Comparison of ENCODE assay signal across 1 cellular context in the genomic region with DNA sequence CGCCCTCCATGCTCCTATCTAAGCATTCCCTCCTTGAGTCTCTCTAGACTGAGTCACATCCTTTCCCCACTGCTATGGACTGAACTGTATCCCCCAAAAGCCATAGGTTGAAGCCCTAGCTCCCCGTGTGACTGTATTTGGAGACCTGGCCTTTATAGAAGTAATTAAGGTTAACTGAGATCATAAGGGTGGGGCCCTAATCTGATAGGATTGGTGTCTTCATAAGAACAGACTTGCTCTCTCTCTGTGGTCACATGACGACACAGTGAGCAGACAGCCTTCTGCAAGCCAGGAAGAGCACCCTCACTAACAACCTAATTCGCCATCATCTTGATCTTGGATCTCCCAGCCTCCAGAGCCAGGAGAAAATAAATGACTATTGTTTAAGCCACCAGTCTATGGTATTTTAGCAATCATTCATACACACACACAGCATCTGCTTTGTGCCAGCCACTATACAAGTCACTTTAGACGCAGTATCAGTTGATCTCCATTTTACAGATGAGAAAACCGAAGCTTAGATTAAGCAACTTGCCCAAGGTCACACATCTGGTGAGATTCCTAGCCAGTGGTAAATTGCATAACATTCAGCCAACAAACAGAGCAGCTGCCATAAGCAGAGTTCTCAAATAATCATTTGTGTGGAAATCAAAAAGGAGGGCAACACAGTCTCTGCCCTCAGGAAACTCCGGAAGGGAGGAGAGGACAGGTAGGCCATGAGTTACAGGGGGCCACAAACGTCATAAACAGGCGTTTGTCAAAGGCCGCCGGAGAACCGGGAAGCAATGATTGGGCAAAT.
TF ChIP-seq lines count a peak whose summit lies in the region.

No MANE protein-coding gene starts in this region.

TF ChIP-seq in HepG2, 621 proteins besides CTCF, POLR2A, EP300 and RAD21 (continued from another document):
- TF ChIP-seq IRX3 (CRISPR knock-in tag; IDR thresholded peaks at IDR 0.05; ENCODE audit: borderline replicate concordance, low read depth) (no peak), ISL2 (CRISPR knock-in tag; IDR thresholded peaks at IDR 0.05) (peak; percentile 75; the same call in 1 of the 2 replicates), ZMYM3 (CRISPR knock-in tag; IDR thresholded peaks at IDR 0.05) (peak; percentile 75), ZBTB25 (CRISPR knock-in tag; IDR thresholded peaks at IDR 0.05) (peak; percentile 76), ZNF766 (CRISPR knock-in tag; IDR thresholded peaks at IDR 0.05; ENCODE audit: borderline replicate concordance) (no peak), ZNF543 (CRISPR knock-in tag; IDR thresholded peaks at IDR 0.05) (no peak), ZNF878 (CRISPR knock-in tag; IDR thresholded peaks at IDR 0.05) (0 out of 2 replicates have a peak, but pooled peaks have one; percentile 1), ZNF101 (CRISPR knock-in tag; IDR thresholded peaks at IDR 0.05; ENCODE audit: borderline replicate concordance, low read depth) (no peak), ZNF629 (CRISPR knock-in tag; conservative IDR thresholded peaks at IDR 0.05) (peak; percentile 97), ZBTB37 (CRISPR knock-in tag; IDR thresholded peaks at IDR 0.05) (peak; percentile 97), ZNF232 (CRISPR knock-in tag; IDR thresholded peaks at IDR 0.05; ENCODE audit: borderline replicate concordance) (peak; percentile 45; the same call in 1 of the 2 replicates), THAP11 (CRISPR knock-in tag; IDR thresholded peaks at IDR 0.05) (peak; percentile 52; the same call in 1 of the 2 replicates), KDM1A (CRISPR knock-in tag; IDR thresholded peaks at IDR 0.05) (peak; percentile 95; the same call in 1 of the 2 replicates), STAG1 (CRISPR knock-in tag; IDR thresholded peaks at IDR 0.05) (peak; percentile 10; the same call in 1 of the 2 replicates), FOSL2 (CRISPR knock-in tag; IDR thresholded peaks at IDR 0.05) (peak; percentile 72), BCL6 (CRISPR knock-in tag; IDR thresholded peaks at IDR 0.05) (peak; percentile 93), SOX5 (CRISPR knock-in tag; IDR thresholded peaks at IDR 0.05; ENCODE audit: borderline replicate concordance) (peak; percentile 58; the same call in 1 of the 2 replicates), ZNF792 (CRISPR knock-in tag; IDR thresholded peaks at IDR 0.05) (no peak), HNF4A (CRISPR knock-in tag; IDR thresholded peaks at IDR 0.05) (peak; percentile 58), ZFX (CRISPR knock-in tag; IDR thresholded peaks at IDR 0.05; ENCODE audit: low read depth) (no peak; the same call in 1 of the 2 replicates), ZNF746 (CRISPR knock-in tag; IDR thresholded peaks at IDR 0.05) (peak; percentile 61; the same call in 1 of the 2 replicates), PREB (CRISPR knock-in tag; IDR thresholded peaks at IDR 0.05) (no peak), ZBTB46 (CRISPR knock-in tag; IDR thresholded peaks at IDR 0.05; ENCODE audit: borderline replicate concordance) (no peak), FOXA3 (CRISPR knock-in tag; IDR thresholded peaks at IDR 0.05) (peak; percentile 55; the same call in 1 of the 2 replicates), ZNF644 (CRISPR knock-in tag; IDR thresholded peaks at IDR 0.05; ENCODE audit: low read depth) (peak; percentile 56; the same call in 1 of the 2 replicates)
- TF ChIP-seq, protein P1, sequence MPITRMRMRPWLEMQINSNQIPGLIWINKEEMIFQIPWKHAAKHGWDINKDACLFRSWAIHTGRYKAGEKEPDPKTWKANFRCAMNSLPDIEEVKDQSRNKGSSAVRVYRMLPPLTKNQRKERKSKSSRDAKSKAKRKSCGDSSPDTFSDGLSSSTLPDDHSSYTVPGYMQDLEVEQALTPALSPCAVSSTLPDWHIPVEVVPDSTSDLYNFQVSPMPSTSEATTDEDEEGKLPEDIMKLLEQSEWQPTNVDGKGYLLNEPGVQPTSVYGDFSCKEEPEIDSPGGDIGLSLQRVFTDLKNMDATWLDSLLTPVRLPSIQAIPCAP (CRISPR knock-in tag; IDR thresholded peaks at IDR 0.05; ENCODE audit: low read depth), result no peak
- TF ChIP-seq, protein P2, sequence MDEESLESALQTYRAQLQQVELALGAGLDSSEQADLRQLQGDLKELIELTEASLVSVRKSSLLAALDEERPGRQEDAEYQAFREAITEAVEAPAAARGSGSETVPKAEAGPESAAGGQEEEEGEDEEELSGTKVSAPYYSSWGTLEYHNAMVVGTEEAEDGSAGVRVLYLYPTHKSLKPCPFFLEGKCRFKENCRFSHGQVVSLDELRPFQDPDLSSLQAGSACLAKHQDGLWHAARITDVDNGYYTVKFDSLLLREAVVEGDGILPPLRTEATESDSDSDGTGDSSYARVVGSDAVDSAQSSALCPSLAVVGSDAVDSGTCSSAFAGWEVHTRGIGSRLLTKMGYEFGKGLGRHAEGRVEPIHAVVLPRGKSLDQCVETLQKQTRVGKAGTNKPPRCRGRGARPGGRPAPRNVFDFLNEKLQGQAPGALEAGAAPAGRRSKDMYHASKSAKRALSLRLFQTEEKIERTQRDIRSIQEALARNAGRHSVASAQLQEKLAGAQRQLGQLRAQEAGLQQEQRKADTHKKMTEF (CRISPR knock-in tag; IDR thresholded peaks at IDR 0.05), result peak; percentile 11; the same call in 1 of the 2 replicates
- TF ChIP-seq, protein P3, sequence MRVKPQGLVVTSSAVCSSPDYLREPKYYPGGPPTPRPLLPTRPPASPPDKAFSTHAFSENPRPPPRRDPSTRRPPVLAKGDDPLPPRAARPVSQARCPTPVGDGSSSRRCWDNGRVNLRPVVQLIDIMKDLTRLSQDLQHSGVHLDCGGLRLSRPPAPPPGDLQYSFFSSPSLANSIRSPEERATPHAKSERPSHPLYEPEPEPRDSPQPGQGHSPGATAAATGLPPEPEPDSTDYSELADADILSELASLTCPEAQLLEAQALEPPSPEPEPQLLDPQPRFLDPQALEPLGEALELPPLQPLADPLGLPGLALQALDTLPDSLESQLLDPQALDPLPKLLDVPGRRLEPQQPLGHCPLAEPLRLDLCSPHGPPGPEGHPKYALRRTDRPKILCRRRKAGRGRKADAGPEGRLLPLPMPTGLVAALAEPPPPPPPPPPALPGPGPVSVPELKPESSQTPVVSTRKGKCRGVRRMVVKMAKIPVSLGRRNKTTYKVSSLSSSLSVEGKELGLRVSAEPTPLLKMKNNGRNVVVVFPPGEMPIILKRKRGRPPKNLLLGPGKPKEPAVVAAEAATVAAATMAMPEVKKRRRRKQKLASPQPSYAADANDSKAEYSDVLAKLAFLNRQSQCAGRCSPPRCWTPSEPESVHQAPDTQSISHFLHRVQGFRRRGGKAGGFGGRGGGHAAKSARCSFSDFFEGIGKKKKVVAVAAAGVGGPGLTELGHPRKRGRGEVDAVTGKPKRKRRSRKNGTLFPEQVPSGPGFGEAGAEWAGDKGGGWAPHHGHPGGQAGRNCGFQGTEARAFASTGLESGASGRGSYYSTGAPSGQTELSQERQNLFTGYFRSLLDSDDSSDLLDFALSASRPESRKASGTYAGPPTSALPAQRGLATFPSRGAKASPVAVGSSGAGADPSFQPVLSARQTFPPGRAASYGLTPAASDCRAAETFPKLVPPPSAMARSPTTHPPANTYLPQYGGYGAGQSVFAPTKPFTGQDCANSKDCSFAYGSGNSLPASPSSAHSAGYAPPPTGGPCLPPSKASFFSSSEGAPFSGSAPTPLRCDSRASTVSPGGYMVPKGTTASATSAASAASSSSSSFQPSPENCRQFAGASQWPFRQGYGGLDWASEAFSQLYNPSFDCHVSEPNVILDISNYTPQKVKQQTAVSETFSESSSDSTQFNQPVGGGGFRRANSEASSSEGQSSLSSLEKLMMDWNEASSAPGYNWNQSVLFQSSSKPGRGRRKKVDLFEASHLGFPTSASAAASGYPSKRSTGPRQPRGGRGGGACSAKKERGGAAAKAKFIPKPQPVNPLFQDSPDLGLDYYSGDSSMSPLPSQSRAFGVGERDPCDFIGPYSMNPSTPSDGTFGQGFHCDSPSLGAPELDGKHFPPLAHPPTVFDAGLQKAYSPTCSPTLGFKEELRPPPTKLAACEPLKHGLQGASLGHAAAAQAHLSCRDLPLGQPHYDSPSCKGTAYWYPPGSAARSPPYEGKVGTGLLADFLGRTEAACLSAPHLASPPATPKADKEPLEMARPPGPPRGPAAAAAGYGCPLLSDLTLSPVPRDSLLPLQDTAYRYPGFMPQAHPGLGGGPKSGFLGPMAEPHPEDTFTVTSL (CRISPR knock-in tag; IDR thresholded peaks at IDR 0.05; ENCODE audit: borderline replicate concordance), result no peak
